Comparison of ENCODE assay signal across 14 cellular contexts in the genomic region with DNA sequence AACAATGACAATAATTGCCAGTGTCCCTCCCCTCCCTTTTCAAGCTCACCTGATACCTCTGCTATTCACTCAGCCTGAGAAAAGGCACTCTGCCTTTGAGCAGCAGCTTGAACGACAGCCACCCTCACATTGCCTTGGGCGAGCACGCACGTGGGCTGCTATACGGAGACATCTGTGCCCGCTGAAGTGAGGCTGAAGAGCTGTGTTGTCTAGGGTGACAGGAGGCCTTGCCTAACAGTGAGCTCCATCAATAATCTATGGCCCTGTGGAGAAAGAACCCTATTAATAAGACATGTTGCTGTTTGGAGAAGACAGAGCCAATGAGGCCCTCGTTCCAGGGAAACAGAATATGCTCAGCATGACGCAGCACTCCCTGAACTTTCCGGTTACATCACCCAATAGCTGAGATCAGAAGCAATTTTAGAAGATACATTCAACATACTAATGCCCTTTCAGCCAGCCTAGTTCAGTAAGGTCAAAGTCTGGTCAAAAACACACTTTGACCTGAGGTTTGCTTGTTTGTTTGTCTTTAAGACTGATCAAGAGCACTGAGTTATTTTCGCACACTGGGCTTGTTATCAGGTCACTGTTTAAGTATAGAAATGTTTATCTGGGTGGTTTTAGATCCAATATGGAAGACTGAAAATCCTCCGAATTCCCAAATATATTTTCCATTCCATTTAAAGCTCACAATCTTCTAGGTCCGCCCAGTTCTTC. TPM values are rescaled to one million over a fixed set of nuclear protein-coding genes. Genes with fewer than 3 reads are reported as not detected.
DNase-seq lines count a peak whose midpoint lies in the region; ATAC-seq and TF ChIP-seq lines count a peak whose summit lies in the region.
"Had no signal": no experiment of that assay in that cellular context is flagged by ENCODE, and none has a peak within 500 bp of the region (broad histone marks: within the 10 kb centered on the region; RNA-seq: fewer than 3 reads in every experiment).

No MANE protein-coding gene starts in this region.

- H3K4me3 ChIP-seq in mesendoderm (ENCODE audit: low read length) (no peak overlapping the region), breast epithelium (no peak overlapping the region)
- H3K4me3 ChIP-seq: thoracic aorta had no signal

- no peak overlapping the region for H2BK15ac ChIP-seq in mesendoderm (replicated peaks; ENCODE audit: low read depth)

- H2BK5ac ChIP-seq in mesendoderm (ENCODE audit: low read length), result no peak overlapping the region

- no peak overlapping the region for H2BK120ac ChIP-seq in mesendoderm (ENCODE audit: low read depth, low read length)

- no TSS peak for BruUV-seq in Calu3 (replicated peaks; lab: Mats Ljungman, UMichigan)

- peaks cover 16% of the 10 kb centered on the region for H3K4me1 Mint-ChIP-seq in Calu3 (ENCODE audit: low read depth, unreplicated experiment)
- H3K4me1 Mint-ChIP-seq: CD4-positive, CD25-positive, alpha-beta regulatory T cell; naive B cell had no signal

- H3K4me3 Mint-ChIP-seq in Calu3 (ENCODE audit: low read depth, unreplicated experiment), result no peak overlapping the region
- H3K4me3 Mint-ChIP-seq: CD4-positive, CD25-positive, alpha-beta regulatory T cell; naive B cell had no signal

- H3K27ac ChIP-seq in mesendoderm (ENCODE audit: low read depth, low read length) (no peak overlapping the region), breast epithelium (no peak overlapping the region)
- H3K27ac ChIP-seq: thoracic aorta had no signal

- no peak overlapping the region for H2AK5ac ChIP-seq in mesendoderm (ENCODE audit: low read length)

- no peak overlapping the region for H3K4ac ChIP-seq in mesendoderm (ENCODE audit: low read depth, low read length)

- no peaks in the 10 kb centered on the region for H3K9me3 ChIP-seq in breast epithelium
- H3K9me3 ChIP-seq: thoracic aorta had no signal

- H3K56ac ChIP-seq in mesendoderm (ENCODE audit: low read length), result no peak overlapping the region

- H3K36me3 ChIP-seq in mesendoderm (ENCODE audit: control insufficient read depth, insufficient read depth, low read length) (no peaks in the 10 kb centered on the region), breast epithelium (no peaks in the 10 kb centered on the region)
- H3K36me3 ChIP-seq: thoracic aorta had no signal

- H3K27me3 Mint-ChIP-seq in Calu3 (ENCODE audit: unreplicated experiment), result no peaks in the 10 kb centered on the region

- no peak overlapping the region for H3K9ac ChIP-seq in mesendoderm (ENCODE audit: low read length)

- TF ChIP-seq CTCF in Calu3 (IDR thresholded peaks at IDR 0.05; ENCODE audit: unreplicated experiment) (no peak), breast epithelium (IDR thresholded peaks at IDR 0.05) (no peak)

- H3K27me3 ChIP-seq in mesendoderm (ENCODE audit: insufficient read depth, low read length, poor library complexity) (no peaks in the 10 kb centered on the region), breast epithelium (no peaks in the 10 kb centered on the region)

- H4K5ac ChIP-seq in mesendoderm (ENCODE audit: low read length), result no peak overlapping the region

- no peak overlapping the region for H3K4me2 ChIP-seq in mesendoderm (ENCODE audit: low read length)

- H3K18ac ChIP-seq in mesendoderm (ENCODE audit: low read length), result no peak overlapping the region

- peak overlapping the region; percentile 6 for H3K23ac ChIP-seq in mesendoderm (ENCODE audit: low read length)

- H3K36me3 Mint-ChIP-seq in Calu3 (ENCODE audit: insufficient read depth, unreplicated experiment), result no peaks in the 10 kb centered on the region
- H3K36me3 Mint-ChIP-seq: CD4-positive, CD25-positive, alpha-beta regulatory T cell; naive B cell had no signal

- H3K4me1 ChIP-seq in mesendoderm (ENCODE audit: control insufficient read depth, low read depth, low read length), result no peaks in the 10 kb centered on the region
- no peaks in the 10 kb centered on the region for H3K4me1 ChIP-seq in breast epithelium

- H3K79me2 ChIP-seq in mesendoderm (ENCODE audit: control insufficient read depth, insufficient read depth, low read length), result no peaks in the 10 kb centered on the region

- H3K27ac Mint-ChIP-seq in Calu3 (ENCODE audit: unreplicated experiment), result peak overlapping the region; percentile 30
- H3K27ac Mint-ChIP-seq: CD4-positive, CD25-positive, alpha-beta regulatory T cell; naive B cell had no signal

- H3K9me3 Mint-ChIP-seq in Calu3 (ENCODE audit: low read depth, unreplicated experiment), result no peaks in the 10 kb centered on the region

- no peak for ATAC-seq in GM19467 (IDR thresholded peaks at IDR 0.05; ENCODE audit: unreplicated experiment)

- peak; percentile 1 for DNase-seq in Calu3
- peak; percentile 80 for DNase-seq in NCI-H2171 treated with DMSO at 0.1 percent for 48 hours (lab: John Stamatoyannopoulos, UW)
- peak; percentile 78 for DNase-seq in fibroblast of gingiva (ENCODE audit: low read depth)
- peak; percentile 36 for DNase-seq in mesendoderm
- DNase-seq in breast epithelium (ENCODE audit: low spot score in 2 of 2), result no peak
- DNase-seq in superior temporal gyrus (ENCODE audit: extremely low spot score), result no peak
- no peak for DNase-seq in COLO829 (ENCODE audit: low spot score)
- DNase-seq: activated CD8-positive, alpha-beta memory T cell treated with anti-CD3 and anti-CD28 coated beads, Interleukin-2, amount 50 U/mL, for 48 hours; CD4-positive, CD25-positive, alpha-beta regulatory T cell; central memory CD4-positive, alpha-beta T cell; KG1; naive B cell had no signal

- intact Hi-C loops in Calu3 (cut with micrococcal nuclease; ENCODE audit: unreplicated experiment) (no loop called here), breast epithelium (cut with DNase I; ENCODE audit: low total_unique reads) (loop anchor here (2.0 to 5.0 kb wide), 2 partner anchors 55 to 191 kb away; no protein-coding TSS in a partner anchor)

- H3K79me1 ChIP-seq in mesendoderm (ENCODE audit: low read length), result no peaks in the 10 kb centered on the region

- no peak overlapping the region for H4K8ac ChIP-seq in mesendoderm (ENCODE audit: low read depth, low read length)

- CTCF ChIA-PET in Calu3 (lab: Charles Lee), result interaction anchor here (0.6 kb wide), 1 partner anchor 995 kb away, joined by 4 read pairs; no protein-coding TSS in a partner anchor

- no CpG with 5 or more reads among the region's 12 CpGs for WGBS in mesendoderm (ENCODE audit: extremely low coverage, insufficient coverage, low lambda C conversion rate)

- no peak for TF ChIP-seq POLR2A in breast epithelium (IDR thresholded peaks at IDR 0.05)

RNA-seq across cellular contexts. Expression of a gene that starts 30.6 kb away (rescaled TPM):
- 0.47 and 1.1 TPM in 2 replicates for total RNA-seq in Calu3 (2022)
- polyA plus RNA-seq in mesendoderm (2013, experiment 1 of 2), result 2.4 TPM
- 2.0 TPM for polyA plus RNA-seq in mesendoderm (2013, experiment 2 of 2)
- 1 to 10 TPM; 1.3 to 2.5 (median 1.8) TPM for total RNA-seq in breast epithelium
- total RNA-seq: CD4-positive, CD25-positive, alpha-beta regulatory T cell had no signal
- polyA plus RNA-seq: CD4-positive, CD25-positive, alpha-beta regulatory T cell had no signal

Comparison
In these comparisons a context has a peak if more than half of its experiments do, and no peak if none do; other contexts are left out.
1. DNase-seq: peak in Calu3 (single experiment), NCI-H2171 treated with DMSO at 0.1 percent for 48 hours (single experiment), fibroblast of gingiva (single experiment) and mesendoderm (single experiment); none in breast epithelium (0 of 2), superior temporal gyrus (single experiment) and COLO829 (single experiment).